ENCODE assay signal across 1 cellular context in the genomic region with DNA sequence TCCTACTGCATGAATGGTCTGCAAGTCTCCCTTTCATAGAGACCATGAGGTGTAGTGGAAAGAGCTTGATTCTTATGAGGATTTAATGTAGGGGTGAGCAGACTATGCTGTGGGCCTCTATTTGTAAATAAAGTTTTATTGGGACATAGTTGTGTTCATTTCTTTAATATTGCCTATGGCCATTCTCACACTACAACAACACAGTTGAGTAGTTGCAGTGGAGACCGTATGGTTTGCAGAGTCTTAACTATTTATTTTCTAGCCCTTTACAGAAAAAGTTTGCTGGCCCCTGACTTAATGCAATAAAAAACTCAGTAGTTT.
TF ChIP-seq lines count a peak whose summit lies in the region.

No MANE protein-coding gene starts in this region.

TF ChIP-seq in GM12878, 131 proteins besides CTCF, POLR2A, EP300 and RAD21:
- TF ChIP-seq, protein P1, sequence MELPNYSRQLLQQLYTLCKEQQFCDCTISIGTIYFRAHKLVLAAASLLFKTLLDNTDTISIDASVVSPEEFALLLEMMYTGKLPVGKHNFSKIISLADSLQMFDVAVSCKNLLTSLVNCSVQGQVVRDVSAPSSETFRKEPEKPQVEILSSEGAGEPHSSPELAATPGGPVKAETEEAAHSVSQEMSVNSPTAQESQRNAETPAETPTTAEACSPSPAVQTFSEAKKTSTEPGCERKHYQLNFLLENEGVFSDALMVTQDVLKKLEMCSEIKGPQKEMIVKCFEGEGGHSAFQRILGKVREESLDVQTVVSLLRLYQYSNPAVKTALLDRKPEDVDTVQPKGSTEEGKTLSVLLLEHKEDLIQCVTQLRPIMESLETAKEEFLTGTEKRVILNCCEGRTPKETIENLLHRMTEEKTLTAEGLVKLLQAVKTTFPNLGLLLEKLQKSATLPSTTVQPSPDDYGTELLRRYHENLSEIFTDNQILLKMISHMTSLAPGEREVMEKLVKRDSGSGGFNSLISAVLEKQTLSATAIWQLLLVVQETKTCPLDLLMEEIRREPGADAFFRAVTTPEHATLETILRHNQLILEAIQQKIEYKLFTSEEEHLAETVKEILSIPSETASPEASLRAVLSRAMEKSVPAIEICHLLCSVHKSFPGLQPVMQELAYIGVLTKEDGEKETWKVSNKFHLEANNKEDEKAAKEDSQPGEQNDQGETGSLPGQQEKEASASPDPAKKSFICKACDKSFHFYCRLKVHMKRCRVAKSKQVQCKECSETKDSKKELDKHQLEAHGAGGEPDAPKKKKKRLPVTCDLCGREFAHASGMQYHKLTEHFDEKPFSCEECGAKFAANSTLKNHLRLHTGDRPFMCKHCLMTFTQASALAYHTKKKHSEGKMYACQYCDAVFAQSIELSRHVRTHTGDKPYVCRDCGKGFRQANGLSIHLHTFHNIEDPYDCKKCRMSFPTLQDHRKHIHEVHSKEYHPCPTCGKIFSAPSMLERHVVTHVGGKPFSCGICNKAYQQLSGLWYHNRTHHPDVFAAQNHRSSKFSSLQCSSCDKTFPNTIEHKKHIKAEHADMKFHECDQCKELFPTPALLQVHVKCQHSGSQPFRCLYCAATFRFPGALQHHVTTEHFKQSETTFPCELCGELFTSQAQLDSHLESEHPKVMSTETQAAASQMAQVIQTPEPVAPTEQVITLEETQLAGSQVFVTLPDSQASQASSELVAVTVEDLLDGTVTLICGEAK (IDR thresholded peaks at IDR 0.05; ENCODE audit: borderline replicate concordance) = peak; percentile 88
- no peak for TF ChIP-seq ZBED1 (IDR thresholded peaks at IDR 0.05; ENCODE audit: borderline replicate concordance)
